17 cellular contexts compared by ENCODE assay signal in the genomic region with DNA sequence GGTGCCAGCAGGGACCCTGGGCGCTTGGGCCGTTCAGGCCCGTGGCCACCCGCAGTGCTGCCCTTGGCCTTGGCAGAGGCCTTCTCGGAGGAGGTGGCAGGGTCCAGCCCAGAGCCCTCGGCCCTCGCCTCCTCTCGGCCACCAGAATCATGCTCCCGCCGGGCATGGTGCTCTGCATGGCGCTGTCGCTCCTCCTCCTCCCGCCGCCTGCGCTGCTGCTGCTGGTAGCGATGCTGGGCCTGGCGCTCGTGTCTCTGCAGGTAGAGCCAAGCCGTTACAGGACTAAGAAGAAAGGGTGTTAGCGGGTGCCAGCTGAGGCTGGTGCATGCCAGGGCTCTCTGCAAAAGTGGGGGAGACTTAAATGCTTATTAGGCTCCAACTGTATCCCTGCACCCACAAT.
"Had no signal": no experiment of that assay in that cellular context is flagged by ENCODE, and none has a peak within 500 bp of the region (broad histone marks: within the 10 kb centered on the region; RNA-seq: fewer than 3 reads in every experiment).

No MANE protein-coding gene starts in this region.

- H3K27ac ChIP-seq: gastrocnemius medialis, left ventricle myocardium inferior, lower lobe of right lung, ovary, psoas muscle had no signal

- ATAC-seq: esophagus mucosa; gastrocnemius medialis; left colon; lower lobe of right lung; natural killer cell; stimulated activated memory B cell treated with anti-CD40 and anti-IgM and Interleukin-4, amounts not matched to agents 10 μg/mL and 1 μg/mL and 100 μg/mL, for 72 hours; stimulated activated naive CD8-positive, alpha-beta T cell treated with anti-CD3 and anti-CD28 coated beads, Interleukin-15, Interleukin-2, amounts not matched to agents 100 U/mL and 50 U/mL, for 24 hours had no signal

- H3K4me3 ChIP-seq: coronary artery, gastrocnemius medialis, left ventricle myocardium inferior, lower lobe of right lung, ovary, psoas muscle, skin epidermis, spleen had no signal

- H3K9me3 ChIP-seq: gastrocnemius medialis, left ventricle myocardium inferior, lower lobe of right lung, ovary, psoas muscle, spleen had no signal

- DNase-seq: dermis blood vessel endothelial cell; foreskin fibroblast; gastrocnemius medialis; kidney; left ventricle myocardium inferior; lower lobe of right lung; natural killer cell; ovary; psoas muscle; spleen; stimulated activated CD4-positive, alpha-beta T cell treated with anti-CD3 and anti-CD28 coated beads, Interleukin-4, amount 100 ng/mL, for 4 hours; stimulated activated naive CD8-positive, alpha-beta T cell treated with anti-CD3 and anti-CD28 coated beads, Interleukin-15, Interleukin-2, amounts not matched to agents 100 U/mL and 50 U/mL, for 24 hours had no signal

- H3K27me3 ChIP-seq: gastrocnemius medialis, ovary had no signal

- H3K36me3 ChIP-seq: ovary had no signal

- H3K4me1 ChIP-seq: gastrocnemius medialis, psoas muscle had no signal
